ENCODE assay signal across 1 cellular context in the genomic region with DNA sequence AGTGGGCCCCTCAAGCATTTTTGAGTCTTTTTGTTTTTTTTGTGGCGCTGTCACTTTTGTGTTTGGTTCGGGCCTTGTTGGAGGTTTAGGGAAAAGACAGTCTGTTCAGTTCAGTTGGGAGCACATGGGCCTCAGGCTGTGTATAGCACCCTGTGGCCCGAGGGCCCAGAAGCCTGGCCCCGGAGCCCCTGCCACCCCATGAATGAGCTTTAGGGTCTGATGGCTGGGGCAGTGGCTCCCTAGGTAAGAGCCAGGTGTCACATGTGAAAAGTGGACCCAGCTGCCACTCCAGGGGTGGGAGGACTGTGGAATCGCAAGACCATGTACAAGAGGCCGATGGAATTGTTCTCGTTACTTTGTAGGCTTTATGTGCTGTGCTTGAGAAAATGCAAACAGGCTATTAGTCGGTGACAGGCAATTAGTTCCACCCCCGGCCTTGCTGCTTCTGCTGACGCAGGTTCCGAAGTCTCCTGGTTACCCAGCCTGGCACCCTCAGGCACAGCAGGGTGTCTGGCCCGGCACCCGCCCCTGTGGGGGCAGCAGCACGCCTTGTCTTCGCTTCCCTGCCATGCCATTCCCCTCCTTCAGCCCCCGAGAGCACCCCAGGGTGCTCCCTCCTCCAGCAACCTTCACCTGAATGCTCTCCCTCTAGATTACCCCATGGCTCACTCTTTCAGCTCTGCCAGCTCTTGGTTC.
TF ChIP-seq lines count a peak whose summit lies in the region.

No MANE protein-coding gene starts in this region.

TF ChIP-seq in H1, 55 proteins besides CTCF, POLR2A, EP300 and RAD21 (continued from another document):
- TF ChIP-seq RNF2 (IDR thresholded peaks at IDR 0.05; ENCODE audit: borderline replicate concordance, low read depth, low read length, missing control alignments, poor library complexity, severe bottlenecking) (no peak), CREB1 (IDR thresholded peaks at IDR 0.05) (no peak), CTBP2 (IDR thresholded peaks at IDR 0.05; ENCODE audit: borderline replicate concordance, insufficient read depth, insufficient read length, low read length) (no peak), TCF12 (IDR thresholded peaks at IDR 0.05; ENCODE audit: low read depth, low read length) (no peak), EZH2 (IDR thresholded peaks at IDR 0.05; ENCODE audit: low read depth, low read length, severe bottlenecking) (no peak), GTF2F1 (IDR thresholded peaks at IDR 0.05; ENCODE audit: borderline replicate concordance, low read depth, low read length) (no peak), SP4 (IDR thresholded peaks at IDR 0.05; ENCODE audit: low read length) (no peak)
- TF ChIP-seq, protein P1, sequence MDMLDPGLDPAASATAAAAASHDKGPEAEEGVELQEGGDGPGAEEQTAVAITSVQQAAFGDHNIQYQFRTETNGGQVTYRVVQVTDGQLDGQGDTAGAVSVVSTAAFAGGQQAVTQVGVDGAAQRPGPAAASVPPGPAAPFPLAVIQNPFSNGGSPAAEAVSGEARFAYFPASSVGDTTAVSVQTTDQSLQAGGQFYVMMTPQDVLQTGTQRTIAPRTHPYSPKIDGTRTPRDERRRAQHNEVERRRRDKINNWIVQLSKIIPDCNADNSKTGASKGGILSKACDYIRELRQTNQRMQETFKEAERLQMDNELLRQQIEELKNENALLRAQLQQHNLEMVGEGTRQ (IDR thresholded peaks at IDR 0.05; ENCODE audit: low read length), result no peak
- TF ChIP-seq, protein P2, sequence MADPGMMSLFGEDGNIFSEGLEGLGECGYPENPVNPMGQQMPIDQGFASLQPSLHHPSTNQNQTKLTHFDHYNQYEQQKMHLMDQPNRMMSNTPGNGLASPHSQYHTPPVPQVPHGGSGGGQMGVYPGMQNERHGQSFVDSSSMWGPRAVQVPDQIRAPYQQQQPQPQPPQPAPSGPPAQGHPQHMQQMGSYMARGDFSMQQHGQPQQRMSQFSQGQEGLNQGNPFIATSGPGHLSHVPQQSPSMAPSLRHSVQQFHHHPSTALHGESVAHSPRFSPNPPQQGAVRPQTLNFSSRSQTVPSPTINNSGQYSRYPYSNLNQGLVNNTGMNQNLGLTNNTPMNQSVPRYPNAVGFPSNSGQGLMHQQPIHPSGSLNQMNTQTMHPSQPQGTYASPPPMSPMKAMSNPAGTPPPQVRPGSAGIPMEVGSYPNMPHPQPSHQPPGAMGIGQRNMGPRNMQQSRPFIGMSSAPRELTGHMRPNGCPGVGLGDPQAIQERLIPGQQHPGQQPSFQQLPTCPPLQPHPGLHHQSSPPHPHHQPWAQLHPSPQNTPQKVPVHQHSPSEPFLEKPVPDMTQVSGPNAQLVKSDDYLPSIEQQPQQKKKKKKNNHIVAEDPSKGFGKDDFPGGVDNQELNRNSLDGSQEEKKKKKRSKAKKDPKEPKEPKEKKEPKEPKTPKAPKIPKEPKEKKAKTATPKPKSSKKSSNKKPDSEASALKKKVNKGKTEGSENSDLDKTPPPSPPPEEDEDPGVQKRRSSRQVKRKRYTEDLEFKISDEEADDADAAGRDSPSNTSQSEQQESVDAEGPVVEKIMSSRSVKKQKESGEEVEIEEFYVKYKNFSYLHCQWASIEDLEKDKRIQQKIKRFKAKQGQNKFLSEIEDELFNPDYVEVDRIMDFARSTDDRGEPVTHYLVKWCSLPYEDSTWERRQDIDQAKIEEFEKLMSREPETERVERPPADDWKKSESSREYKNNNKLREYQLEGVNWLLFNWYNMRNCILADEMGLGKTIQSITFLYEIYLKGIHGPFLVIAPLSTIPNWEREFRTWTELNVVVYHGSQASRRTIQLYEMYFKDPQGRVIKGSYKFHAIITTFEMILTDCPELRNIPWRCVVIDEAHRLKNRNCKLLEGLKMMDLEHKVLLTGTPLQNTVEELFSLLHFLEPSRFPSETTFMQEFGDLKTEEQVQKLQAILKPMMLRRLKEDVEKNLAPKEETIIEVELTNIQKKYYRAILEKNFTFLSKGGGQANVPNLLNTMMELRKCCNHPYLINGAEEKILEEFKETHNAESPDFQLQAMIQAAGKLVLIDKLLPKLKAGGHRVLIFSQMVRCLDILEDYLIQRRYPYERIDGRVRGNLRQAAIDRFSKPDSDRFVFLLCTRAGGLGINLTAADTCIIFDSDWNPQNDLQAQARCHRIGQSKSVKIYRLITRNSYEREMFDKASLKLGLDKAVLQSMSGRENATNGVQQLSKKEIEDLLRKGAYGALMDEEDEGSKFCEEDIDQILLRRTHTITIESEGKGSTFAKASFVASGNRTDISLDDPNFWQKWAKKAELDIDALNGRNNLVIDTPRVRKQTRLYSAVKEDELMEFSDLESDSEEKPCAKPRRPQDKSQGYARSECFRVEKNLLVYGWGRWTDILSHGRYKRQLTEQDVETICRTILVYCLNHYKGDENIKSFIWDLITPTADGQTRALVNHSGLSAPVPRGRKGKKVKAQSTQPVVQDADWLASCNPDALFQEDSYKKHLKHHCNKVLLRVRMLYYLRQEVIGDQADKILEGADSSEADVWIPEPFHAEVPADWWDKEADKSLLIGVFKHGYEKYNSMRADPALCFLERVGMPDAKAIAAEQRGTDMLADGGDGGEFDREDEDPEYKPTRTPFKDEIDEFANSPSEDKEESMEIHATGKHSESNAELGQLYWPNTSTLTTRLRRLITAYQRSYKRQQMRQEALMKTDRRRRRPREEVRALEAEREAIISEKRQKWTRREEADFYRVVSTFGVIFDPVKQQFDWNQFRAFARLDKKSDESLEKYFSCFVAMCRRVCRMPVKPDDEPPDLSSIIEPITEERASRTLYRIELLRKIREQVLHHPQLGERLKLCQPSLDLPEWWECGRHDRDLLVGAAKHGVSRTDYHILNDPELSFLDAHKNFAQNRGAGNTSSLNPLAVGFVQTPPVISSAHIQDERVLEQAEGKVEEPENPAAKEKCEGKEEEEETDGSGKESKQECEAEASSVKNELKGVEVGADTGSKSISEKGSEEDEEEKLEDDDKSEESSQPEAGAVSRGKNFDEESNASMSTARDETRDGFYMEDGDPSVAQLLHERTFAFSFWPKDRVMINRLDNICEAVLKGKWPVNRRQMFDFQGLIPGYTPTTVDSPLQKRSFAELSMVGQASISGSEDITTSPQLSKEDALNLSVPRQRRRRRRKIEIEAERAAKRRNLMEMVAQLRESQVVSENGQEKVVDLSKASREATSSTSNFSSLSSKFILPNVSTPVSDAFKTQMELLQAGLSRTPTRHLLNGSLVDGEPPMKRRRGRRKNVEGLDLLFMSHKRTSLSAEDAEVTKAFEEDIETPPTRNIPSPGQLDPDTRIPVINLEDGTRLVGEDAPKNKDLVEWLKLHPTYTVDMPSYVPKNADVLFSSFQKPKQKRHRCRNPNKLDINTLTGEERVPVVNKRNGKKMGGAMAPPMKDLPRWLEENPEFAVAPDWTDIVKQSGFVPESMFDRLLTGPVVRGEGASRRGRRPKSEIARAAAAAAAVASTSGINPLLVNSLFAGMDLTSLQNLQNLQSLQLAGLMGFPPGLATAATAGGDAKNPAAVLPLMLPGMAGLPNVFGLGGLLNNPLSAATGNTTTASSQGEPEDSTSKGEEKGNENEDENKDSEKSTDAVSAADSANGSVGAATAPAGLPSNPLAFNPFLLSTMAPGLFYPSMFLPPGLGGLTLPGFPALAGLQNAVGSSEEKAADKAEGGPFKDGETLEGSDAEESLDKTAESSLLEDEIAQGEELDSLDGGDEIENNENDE (IDR thresholded peaks at IDR 0.05; ENCODE audit: insufficient replicate concordance, low read length), result no peak
